Comparison of ENCODE assay signal across 1 cellular context in the genomic region with DNA sequence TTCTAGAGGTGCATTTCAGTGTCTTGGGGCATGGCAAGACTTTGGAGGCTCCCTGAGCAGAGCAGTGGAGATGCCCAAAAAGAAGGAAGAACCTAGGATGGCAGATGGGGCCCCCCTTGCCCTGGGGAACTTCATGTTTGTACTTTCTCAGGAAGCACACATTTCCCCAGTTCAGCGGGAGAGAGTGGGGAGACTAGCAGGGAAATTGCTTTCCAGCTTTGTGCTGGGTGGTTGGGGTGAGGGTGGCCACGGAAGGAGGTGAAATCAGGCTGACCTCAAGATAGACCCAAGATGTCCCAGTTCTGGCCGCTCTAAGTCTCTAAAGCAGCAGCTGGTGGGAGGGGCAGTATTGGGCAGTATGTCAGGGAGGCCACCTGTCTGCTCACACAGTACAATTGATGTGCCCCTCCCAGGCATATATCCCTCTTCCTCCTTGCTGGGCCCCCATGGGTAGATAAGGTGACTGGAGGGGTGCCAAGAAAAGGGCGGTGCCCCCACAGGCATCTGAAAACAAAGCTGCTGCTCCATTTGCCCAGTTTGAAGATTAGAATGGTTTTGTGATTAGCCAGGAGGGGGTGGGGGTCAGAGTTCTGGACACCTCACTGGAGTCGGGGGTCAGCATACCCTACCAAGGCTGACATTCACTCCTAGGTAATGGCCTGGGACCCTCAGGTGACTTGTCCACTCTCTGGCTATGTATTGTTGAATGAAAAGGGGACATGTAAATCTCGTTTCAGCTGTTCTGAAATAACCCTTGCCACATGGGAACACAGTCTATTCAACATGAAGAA.
TF ChIP-seq lines count a peak whose summit lies in the region.

No MANE protein-coding gene starts in this region.

TF ChIP-seq in liver, 16 proteins besides CTCF, POLR2A, EP300 and RAD21 (continued from another document):
- TF ChIP-seq, protein P1, sequence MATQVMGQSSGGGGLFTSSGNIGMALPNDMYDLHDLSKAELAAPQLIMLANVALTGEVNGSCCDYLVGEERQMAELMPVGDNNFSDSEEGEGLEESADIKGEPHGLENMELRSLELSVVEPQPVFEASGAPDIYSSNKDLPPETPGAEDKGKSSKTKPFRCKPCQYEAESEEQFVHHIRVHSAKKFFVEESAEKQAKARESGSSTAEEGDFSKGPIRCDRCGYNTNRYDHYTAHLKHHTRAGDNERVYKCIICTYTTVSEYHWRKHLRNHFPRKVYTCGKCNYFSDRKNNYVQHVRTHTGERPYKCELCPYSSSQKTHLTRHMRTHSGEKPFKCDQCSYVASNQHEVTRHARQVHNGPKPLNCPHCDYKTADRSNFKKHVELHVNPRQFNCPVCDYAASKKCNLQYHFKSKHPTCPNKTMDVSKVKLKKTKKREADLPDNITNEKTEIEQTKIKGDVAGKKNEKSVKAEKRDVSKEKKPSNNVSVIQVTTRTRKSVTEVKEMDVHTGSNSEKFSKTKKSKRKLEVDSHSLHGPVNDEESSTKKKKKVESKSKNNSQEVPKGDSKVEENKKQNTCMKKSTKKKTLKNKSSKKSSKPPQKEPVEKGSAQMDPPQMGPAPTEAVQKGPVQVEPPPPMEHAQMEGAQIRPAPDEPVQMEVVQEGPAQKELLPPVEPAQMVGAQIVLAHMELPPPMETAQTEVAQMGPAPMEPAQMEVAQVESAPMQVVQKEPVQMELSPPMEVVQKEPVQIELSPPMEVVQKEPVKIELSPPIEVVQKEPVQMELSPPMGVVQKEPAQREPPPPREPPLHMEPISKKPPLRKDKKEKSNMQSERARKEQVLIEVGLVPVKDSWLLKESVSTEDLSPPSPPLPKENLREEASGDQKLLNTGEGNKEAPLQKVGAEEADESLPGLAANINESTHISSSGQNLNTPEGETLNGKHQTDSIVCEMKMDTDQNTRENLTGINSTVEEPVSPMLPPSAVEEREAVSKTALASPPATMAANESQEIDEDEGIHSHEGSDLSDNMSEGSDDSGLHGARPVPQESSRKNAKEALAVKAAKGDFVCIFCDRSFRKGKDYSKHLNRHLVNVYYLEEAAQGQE (IDR thresholded peaks at IDR 0.05): no peak
- TF ChIP-seq SP1 (IDR thresholded peaks at IDR 0.05): no peak
